1 cellular context compared by ENCODE assay signal in genomic region chr17:36195474-36196098, GRCh38.
TF ChIP-seq lines count a peak whose summit lies in the region.

No MANE protein-coding gene starts in this region.

TF ChIP-seq in GM12878, 131 proteins besides CTCF, POLR2A, EP300 and RAD21:
- TF ChIP-seq CEBPB (IDR thresholded peaks at IDR 0.05; ENCODE audit: borderline replicate concordance in 1 of 2, low read depth in 2 of 2, low read length in 2 of 2) = no peak
- TF ChIP-seq MEF2B (IDR thresholded peaks at IDR 0.05; ENCODE audit: partially characterized antibody, poor library complexity, severe bottlenecking) = no peak
- TF ChIP-seq, protein P1, sequence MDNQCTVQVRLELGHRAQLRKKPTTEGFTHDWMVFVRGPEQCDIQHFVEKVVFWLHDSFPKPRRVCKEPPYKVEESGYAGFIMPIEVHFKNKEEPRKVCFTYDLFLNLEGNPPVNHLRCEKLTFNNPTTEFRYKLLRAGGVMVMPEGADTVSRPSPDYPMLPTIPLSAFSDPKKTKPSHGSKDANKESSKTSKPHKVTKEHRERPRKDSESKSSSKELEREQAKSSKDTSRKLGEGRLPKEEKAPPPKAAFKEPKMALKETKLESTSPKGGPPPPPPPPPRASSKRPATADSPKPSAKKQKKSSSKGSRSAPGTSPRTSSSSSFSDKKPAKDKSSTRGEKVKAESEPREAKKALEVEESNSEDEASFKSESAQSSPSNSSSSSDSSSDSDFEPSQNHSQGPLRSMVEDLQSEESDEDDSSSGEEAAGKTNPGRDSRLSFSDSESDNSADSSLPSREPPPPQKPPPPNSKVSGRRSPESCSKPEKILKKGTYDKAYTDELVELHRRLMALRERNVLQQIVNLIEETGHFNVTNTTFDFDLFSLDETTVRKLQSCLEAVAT (IDR thresholded peaks at IDR 0.05) = peak; percentile 71
- TF ChIP-seq CREB1 (IDR thresholded peaks at IDR 0.05; ENCODE audit: low read depth) = no peak
- no peak for TF ChIP-seq BHLHE40 (IDR thresholded peaks at IDR 0.05; ENCODE audit: borderline replicate concordance in 1 of 2, low read depth in 2 of 2, low read length in 1 of 2)
- TF ChIP-seq ESRRA (IDR thresholded peaks at IDR 0.05; ENCODE audit: low read length) = no peak
- TF ChIP-seq POLR2AphosphoS5 (IDR thresholded peaks at IDR 0.05; ENCODE audit: low read length) = 0 out of 2 replicates have a peak, but pooled peaks have one; percentile 25
- no peak for TF ChIP-seq ZBED1 (IDR thresholded peaks at IDR 0.05; ENCODE audit: borderline replicate concordance)
- TF ChIP-seq CHD2 (IDR thresholded peaks at IDR 0.05; ENCODE audit: borderline replicate concordance, low read depth, low read length) = no peak
